Comparison of ENCODE assay signal across 1 cellular context in genomic region chr2:45912109-45912508, GRCh38.
TF ChIP-seq lines count a peak whose summit lies in the region.

No MANE protein-coding gene starts in this region.

TF ChIP-seq in HepG2, 621 proteins besides CTCF, POLR2A, EP300 and RAD21 (continued from another document and continues in another):
- TF ChIP-seq ZBED4 (CRISPR knock-in tag; IDR thresholded peaks at IDR 0.05; ENCODE audit: borderline replicate concordance) (no peak), ZBTB34 (CRISPR knock-in tag; IDR thresholded peaks at IDR 0.05) (no peak), ATF1 (CRISPR knock-in tag; IDR thresholded peaks at IDR 0.05) (no peak), ZMYM2 (CRISPR knock-in tag; IDR thresholded peaks at IDR 0.05) (no peak), SP4 (CRISPR knock-in tag; IDR thresholded peaks at IDR 0.05) (no peak), PLRG1 (conservative IDR thresholded peaks at IDR 0.05) (no peak), TFE3 (CRISPR knock-in tag; IDR thresholded peaks at IDR 0.05) (peak; percentile 79; the same call in 1 of the 2 replicates), ZBTB7B (CRISPR knock-in tag; IDR thresholded peaks at IDR 0.05) (peak; percentile 15; the same call in 1 of the 2 replicates), ZMYM4 (CRISPR knock-in tag; IDR thresholded peaks at IDR 0.05) (0 out of 2 replicates have a peak, but pooled peaks have one; percentile 36), XRCC5 (optimal IDR thresholded peaks at IDR 0.05; ENCODE audit: low read length) (no peak), ARNT2 (CRISPR knock-in tag; IDR thresholded peaks at IDR 0.05; ENCODE audit: low read depth) (no peak), ZBTB37 (CRISPR knock-in tag; IDR thresholded peaks at IDR 0.05) (no peak), NFRKB (IDR thresholded peaks at IDR 0.05) (no peak), SOX13 (IDR thresholded peaks at IDR 0.05) (no peak; the same call in 1 of the 2 replicates), SOX13 (CRISPR knock-in tag; conservative IDR thresholded peaks at IDR 0.05 in 1 of 2, IDR thresholded peaks at IDR 0.05 in 1 of 2) (peak in 1 of 2 experiments; percentile 95; a peak in 2 of 4 replicates), IRX3 (CRISPR knock-in tag; IDR thresholded peaks at IDR 0.05; ENCODE audit: borderline replicate concordance, low read depth) (no peak), ARID5B (CRISPR knock-in tag; IDR thresholded peaks at IDR 0.05) (peak; percentile 59; the same call in 1 of the 2 replicates), CREB1 (IDR thresholded peaks at IDR 0.05) (no peak), CREB1 (CRISPR knock-in tag; IDR thresholded peaks at IDR 0.05) (no peak), ZFX (CRISPR knock-in tag; IDR thresholded peaks at IDR 0.05; ENCODE audit: low read depth) (peak; percentile 34; the same call in 1 of the 2 replicates), SAP130 (CRISPR knock-in tag; IDR thresholded peaks at IDR 0.05; ENCODE audit: low read depth) (0 out of 2 replicates have a peak, but pooled peaks have one; percentile 15), MIER2 (CRISPR knock-in tag; IDR thresholded peaks at IDR 0.05) (no peak), KDM6A (CRISPR knock-in tag; IDR thresholded peaks at IDR 0.05; ENCODE audit: low read depth) (0 out of 2 replicates have a peak, but pooled peaks have one; percentile 35), ZNF580 (CRISPR knock-in tag; IDR thresholded peaks at IDR 0.05; ENCODE audit: borderline replicate concordance, low read depth) (no peak), KAT7 (CRISPR knock-in tag; IDR thresholded peaks at IDR 0.05; ENCODE audit: borderline replicate concordance) (no peak), ZNF280B (CRISPR knock-in tag; IDR thresholded peaks at IDR 0.05; ENCODE audit: borderline replicate concordance) (no peak), SCMH1 (CRISPR knock-in tag; IDR thresholded peaks at IDR 0.05; ENCODE audit: borderline replicate concordance) (no peak), ZNF687 (CRISPR knock-in tag; IDR thresholded peaks at IDR 0.05) (peak; percentile 26; the same call in 1 of the 2 replicates), GATAD1 (CRISPR knock-in tag; IDR thresholded peaks at IDR 0.05) (no peak), NCOR1 (IDR thresholded peaks at IDR 0.05; ENCODE audit: borderline replicate concordance, low read length) (peak; percentile 74; the same call in 1 of the 2 replicates), HNF4G (IDR thresholded peaks at IDR 0.05; ENCODE audit: borderline replicate concordance, low read depth, low read length) (peak; percentile 73), HNF4G (CRISPR knock-in tag; IDR thresholded peaks at IDR 0.05; ENCODE audit: borderline replicate concordance, low read depth) (no peak), CENPX (CRISPR knock-in tag; IDR thresholded peaks at IDR 0.05) (no peak), MED13 (CRISPR knock-in tag; IDR thresholded peaks at IDR 0.05) (no peak), ZNF790 (CRISPR knock-in tag; IDR thresholded peaks at IDR 0.05; ENCODE audit: borderline replicate concordance) (no peak), ATF4 (CRISPR knock-in tag; IDR thresholded peaks at IDR 0.05) (no peak), HHEX (CRISPR knock-in tag; IDR thresholded peaks at IDR 0.05) (0 out of 2 replicates have a peak, but pooled peaks have one; percentile 19), GTF2F1 (IDR thresholded peaks at IDR 0.05; ENCODE audit: low read length) (no peak), HDAC2 (CRISPR knock-in tag; IDR thresholded peaks at IDR 0.05) (no peak), JUNB (CRISPR knock-in tag; IDR thresholded peaks at IDR 0.05; ENCODE audit: borderline replicate concordance) (no peak), E2F1 (CRISPR knock-in tag; IDR thresholded peaks at IDR 0.05) (no peak)
